Comparison of ENCODE assay signal across 8 cellular contexts in genomic region chr7:65621556-65622201, GRCh38.
DNase-seq lines count a peak whose midpoint lies in the region; ATAC-seq, FAIRE-seq and TF ChIP-seq lines count a peak whose summit lies in the region.
"Not testable (repeated sequence)": the region's sequence is repeated elsewhere in the genome, so short reads cannot be mapped to it uniquely, and the experiment has no call there.

No MANE protein-coding gene starts in this region.

- H3K9me3 Mint-ChIP-seq in activated B cell treated with CpG ODN at 0.5 μM for 24 hours, result not testable (repeated sequence)

- 46% methylated on average over 4 of the region's 6 CpGs for whole genome bisulfite sequencing in GM12878 (ENCODE audit: insufficient coverage, insufficient replicate concordance, low lambda C conversion rate, missing lambda C conversion rate)
- WGBS in thyroid gland, 2 donors, result 20 to 23% methylated on average over 6 of the region's 6 CpGs

- intact Hi-C loops in activated B cell treated with CpG ODN at 0.5 μM for 24 hours (cut with micrococcal nuclease), result loop anchor here (10.0 kb wide), 1 partner anchor 317 kb away; no protein-coding TSS in a partner anchor
- intact Hi-C loops in GM12878 (cut with micrococcal nuclease; ENCODE audit: unreplicated experiment), result loop anchor here (10.0 kb wide), 1 partner anchor 303 kb away; no protein-coding TSS in a partner anchor
- intact Hi-C loops in thyroid gland (cut with DNase I), result not testable (repeated sequence)

- peaks cover 25% of the 10 kb centered on the region for H3K27me3 Mint-ChIP-seq in activated B cell treated with CpG ODN at 0.5 μM for 24 hours

- H3K27ac ChIP-seq in DND-41 (ENCODE audit: low read length); GM12878 (ENCODE audit: control insufficient read depth, insufficient read depth); cardiac muscle cell; thyroid gland: not testable (repeated sequence)

- H3K27ac Mint-ChIP-seq in activated B cell treated with CpG ODN at 0.5 μM for 24 hours, result not testable (repeated sequence)

- not testable (repeated sequence) for H3K36me3 ChIP-seq in DND-41 (ENCODE audit: insufficient read depth, low read length); GM12878 (ENCODE audit: control insufficient read depth in 2 of 2, insufficient read depth in 2 of 2, low read length in 1 of 2); cardiac muscle cell; thyroid gland

- H3K79me2 ChIP-seq in DND-41 (ENCODE audit: insufficient read depth, low read length); GM12878 (ENCODE audit: control insufficient read depth, insufficient read depth, low read length): not testable (repeated sequence)

- H3K36me3 Mint-ChIP-seq in activated B cell treated with CpG ODN at 0.5 μM for 24 hours (ENCODE audit: low read depth), result not testable (repeated sequence)

- not testable (repeated sequence) for H3K4me2 ChIP-seq in DND-41 (ENCODE audit: insufficient read depth, low read length); GM12878 (ENCODE audit: control insufficient read depth, insufficient read depth)

- not testable (repeated sequence) for H3K9ac ChIP-seq in DND-41 (ENCODE audit: low read depth, low read length); GM12878 (ENCODE audit: control insufficient read depth, insufficient read depth, low read length)

- CTCF ChIA-PET in activated B cell treated with CpG ODN at 0.5 μM for 24 hours (lab: Charles Lee) (interaction anchor here (0.6 to 0.7 kb wide), 2 partner anchors 405 to 1398 kb away, joined by 4 read pairs; no protein-coding TSS in a partner anchor), GM12878 (lab: Yijun Ruan, JAX) (interaction anchor here (0.6 to 3.1 kb wide), 2 partner anchors 219 to 381 kb away, joined by 4 to 18 read pairs; no protein-coding TSS in a partner anchor)

- not testable (repeated sequence) for H4K20me1 ChIP-seq in DND-41 (ENCODE audit: insufficient read depth, low read length); GM12878 (ENCODE audit: control insufficient read depth, insufficient read depth)

- ATAC-seq in DND-41 (ENCODE audit: insufficient read depth, low read depth) (peak; percentile 68), HG02642 (IDR thresholded peaks at IDR 0.05; ENCODE audit: poor library complexity, unreplicated experiment) (peak; percentile 61), activated B cell treated with CpG ODN at 0.5 μM for 24 hours (ENCODE audit: low read depth) (peak; percentile 31), GM12878 (peak; percentile 77)
- not testable (repeated sequence) for ATAC-seq in omental fat pad (ENCODE audit: low FRiP score)

- POLR2A ChIA-PET in activated B cell treated with CpG ODN at 0.5 μM for 24 hours (lab: Charles Lee); GM12878 (lab: Charles Lee): not testable (repeated sequence)

- not testable (repeated sequence) for H3K4me3 Mint-ChIP-seq in activated B cell treated with CpG ODN at 0.5 μM for 24 hours

- not testable (repeated sequence) for TF ChIP-seq EP300 in GM12878 (IDR thresholded peaks at IDR 0.05; ENCODE audit: borderline replicate concordance in 1 of 2, control insufficient read depth in 1 of 2, low read depth in 2 of 2, low read length in 2 of 2)

- H3K9me3 ChIP-seq in DND-41 (ENCODE audit: insufficient read depth, low read length, severe bottlenecking); GM12878 (replicated peaks; ENCODE audit: control insufficient read depth, insufficient read depth, low read length); cardiac muscle cell (ENCODE audit: low read depth); thyroid gland: not testable (repeated sequence)

- in situ Hi-C loops in GM12878 (cut with MboI), result not testable (repeated sequence)

- RAD21 ChIA-PET in GM12878 (lab: Charles Lee; ENCODE audit: unreplicated experiment), result interaction anchor here (1.2 kb wide), 1 partner anchor 218 kb away, joined by 4 read pairs; no protein-coding TSS in a partner anchor

- TF ChIP-seq CTCF in DND-41 (IDR thresholded peaks at IDR 0.05; ENCODE audit: borderline replicate concordance, extremely low read depth, low read length, poor library complexity, severe bottlenecking) (peak; percentile 62), activated B cell treated with CpG ODN at 0.5 μM for 24 hours (IDR thresholded peaks at IDR 0.05) (peak; percentile 30), GM12878 (IDR thresholded peaks at IDR 0.05 in 2 of 3, conservative IDR thresholded peaks at IDR 0.05 in 1 of 3; ENCODE audit: control insufficient read depth in 2 of 3, extremely low read depth in 1 of 3, insufficient read depth in 1 of 3, low read depth in 3 of 3, low read length in 3 of 3) (peak; percentile 22 to 51 (median 39); a peak in 4 of 6 replicates), cardiac muscle cell (IDR thresholded peaks at IDR 0.05; ENCODE audit: low read depth, low read length) (peak; percentile 35), thyroid gland (IDR thresholded peaks at IDR 0.05) (peak in 3 of 6 experiments; percentile 10 to 63 (median 33))
- TF ChIP-seq CTCF in omental fat pad (IDR thresholded peaks at IDR 0.05), result not testable (repeated sequence)

- 0 out of 2 replicates have a peak, but pooled peaks have one; percentile 30 for TF ChIP-seq RAD21 in GM12878 (IDR thresholded peaks at IDR 0.05; ENCODE audit: insufficient read depth, low read depth, low read length)

- SMC1A ChIA-PET in GM12878 (lab: Charles Lee; ENCODE audit: uncharacterized antibody, unreplicated experiment), result interaction anchor here (1.7 kb wide), 1 partner anchor 218 kb away, joined by 3 read pairs; no protein-coding TSS in a partner anchor

- not testable (repeated sequence) for H3K27me3 ChIP-seq in DND-41 (ENCODE audit: insufficient read depth, low read length, poor library complexity); GM12878 (replicated peaks in 1 of 2; ENCODE audit: control insufficient read depth in 2 of 2, insufficient read depth in 2 of 2, low read length in 1 of 2); thyroid gland
- H3K27me3 ChIP-seq in cardiac muscle cell, result peaks cover 29% of the 10 kb centered on the region

- not testable (repeated sequence) for H2AFZ ChIP-seq in DND-41 (ENCODE audit: low read depth, low read length); GM12878 (ENCODE audit: control insufficient read depth, low read depth, low read length)

- H3K4me1 Mint-ChIP-seq in activated B cell treated with CpG ODN at 0.5 μM for 24 hours, result not testable (repeated sequence)

- BruUV-seq in GM12878 (replicated peaks; lab: Mats Ljungman, UMichigan), result not testable (repeated sequence)

- TF ChIP-seq POLR2A in GM12878 (IDR thresholded peaks at IDR 0.05; ENCODE audit: low read depth, low read length); thyroid gland (IDR thresholded peaks at IDR 0.05): not testable (repeated sequence)

- not testable (repeated sequence) for H3K4me3 ChIP-seq in DND-41 (ENCODE audit: low read depth in 1 of 2, low read length in 2 of 2); GM12878; cardiac muscle cell; thyroid gland (replicated peaks in 1 of 3)

- DNase-seq in DND-41, result peak; percentile 56
- peak; percentile 32 for DNase-seq in NCI-H345 (lab: John Stamatoyannopoulos, UW)
- DNase-seq in activated B cell treated with CpG ODN at 0.5 μM for 24 hours, result peak; percentile 25
- DNase-seq in GM12878 (ENCODE audit: low read depth, low spot score), result not testable (repeated sequence)
- peak; percentile 3 to 28 for DNase-seq in cardiac muscle cell (ENCODE audit: low read depth in 1 of 2, low spot score in 1 of 2)
- DNase-seq in omental fat pad (ENCODE audit: low spot score), result peak; percentile 35
- DNase-seq in thyroid gland, result peak; percentile 33 to 41

- FAIRE-seq in GM12878 (lab: Jason Lieb, UNC), result peak; percentile 82

- H3K4me1 ChIP-seq in DND-41 (ENCODE audit: insufficient read depth, low read length); GM12878 (ENCODE audit: control insufficient read depth, insufficient read depth, low read length); cardiac muscle cell (ENCODE audit: low read depth); thyroid gland: not testable (repeated sequence)

TF ChIP-seq in GM12878, 131 proteins besides CTCF, POLR2A, EP300 and RAD21:
- 0 out of 2 replicates have a peak, but pooled peaks have one; percentile 7 for TF ChIP-seq SMC3 (IDR thresholded peaks at IDR 0.05; ENCODE audit: borderline replicate concordance, low read length)
TF ChIP-seq in GM12878: peak in this region for 1; not testable (repeated sequence) for 130.
